Comparison of ENCODE assay signal across 1 cellular context in genomic region chr2:9578475-9579235, GRCh38.
A peak's percentile ranks its signal among the peaks of the same experiment; 100 is the strongest.
TF ChIP-seq lines count a peak whose summit lies in the region.

No MANE protein-coding gene starts in this region.

TF ChIP-seq in HepG2, 621 proteins besides CTCF, POLR2A, EP300 and RAD21 (continued from another document and continues in another):
- TF ChIP-seq ZNF749 (CRISPR knock-in tag; IDR thresholded peaks at IDR 0.05; ENCODE audit: borderline replicate concordance) = no peak
- TF ChIP-seq ZNF891 (CRISPR knock-in tag; IDR thresholded peaks at IDR 0.05) = no peak
- TF ChIP-seq RNF219 (CRISPR knock-in tag; IDR thresholded peaks at IDR 0.05) = no peak
- TF ChIP-seq SRF (IDR thresholded peaks at IDR 0.05; ENCODE audit: low read depth, low read length) = no peak
- TF ChIP-seq ZSCAN12 (CRISPR knock-in tag; IDR thresholded peaks at IDR 0.05) = no peak
- peak; percentile 61; the same call in 1 of the 2 replicates for TF ChIP-seq SP5 (CRISPR knock-in tag; IDR thresholded peaks at IDR 0.05; ENCODE audit: borderline replicate concordance, low read depth)
- TF ChIP-seq, protein P1, sequence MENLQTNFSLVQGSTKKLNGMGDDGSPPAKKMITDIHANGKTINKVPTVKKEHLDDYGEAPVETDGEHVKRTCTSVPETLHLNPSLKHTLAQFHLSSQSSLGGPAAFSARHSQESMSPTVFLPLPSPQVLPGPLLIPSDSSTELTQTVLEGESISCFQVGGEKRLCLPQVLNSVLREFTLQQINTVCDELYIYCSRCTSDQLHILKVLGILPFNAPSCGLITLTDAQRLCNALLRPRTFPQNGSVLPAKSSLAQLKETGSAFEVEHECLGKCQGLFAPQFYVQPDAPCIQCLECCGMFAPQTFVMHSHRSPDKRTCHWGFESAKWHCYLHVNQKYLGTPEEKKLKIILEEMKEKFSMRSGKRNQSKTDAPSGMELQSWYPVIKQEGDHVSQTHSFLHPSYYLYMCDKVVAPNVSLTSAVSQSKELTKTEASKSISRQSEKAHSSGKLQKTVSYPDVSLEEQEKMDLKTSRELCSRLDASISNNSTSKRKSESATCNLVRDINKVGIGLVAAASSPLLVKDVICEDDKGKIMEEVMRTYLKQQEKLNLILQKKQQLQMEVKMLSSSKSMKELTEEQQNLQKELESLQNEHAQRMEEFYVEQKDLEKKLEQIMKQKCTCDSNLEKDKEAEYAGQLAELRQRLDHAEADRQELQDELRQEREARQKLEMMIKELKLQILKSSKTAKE (CRISPR knock-in tag; IDR thresholded peaks at IDR 0.05; ENCODE audit: borderline replicate concordance) = 0 out of 2 replicates have a peak, but pooled peaks have one; percentile 38
- TF ChIP-seq ZIK1 (CRISPR knock-in tag; IDR thresholded peaks at IDR 0.05; ENCODE audit: borderline replicate concordance, low read depth) = no peak
- TF ChIP-seq ELF1 (CRISPR knock-in tag; IDR thresholded peaks at IDR 0.05) = no peak
- TF ChIP-seq ZNF598 (CRISPR knock-in tag; IDR thresholded peaks at IDR 0.05; ENCODE audit: borderline replicate concordance) = no peak
- no peak for TF ChIP-seq NKX3-1 (CRISPR knock-in tag; IDR thresholded peaks at IDR 0.05)
- no peak for TF ChIP-seq E2F2 (CRISPR knock-in tag; IDR thresholded peaks at IDR 0.05; ENCODE audit: borderline replicate concordance)
- no peak for TF ChIP-seq ZNF121 (CRISPR knock-in tag; IDR thresholded peaks at IDR 0.05)
- no peak for TF ChIP-seq SYNCRIP (IDR thresholded peaks at IDR 0.05; ENCODE audit: insufficient read depth, low read depth, low read length)
- no peak for TF ChIP-seq MEIS2 (CRISPR knock-in tag; IDR thresholded peaks at IDR 0.05)
- TF ChIP-seq ZNF644 (CRISPR knock-in tag; IDR thresholded peaks at IDR 0.05; ENCODE audit: low read depth) = no peak
- no peak for TF ChIP-seq HDAC1 (CRISPR knock-in tag; IDR thresholded peaks at IDR 0.05)
- no peak for TF ChIP-seq ZNF878 (CRISPR knock-in tag; IDR thresholded peaks at IDR 0.05)
- TF ChIP-seq ZNF619 (CRISPR knock-in tag; IDR thresholded peaks at IDR 0.05) = no peak
- no peak for TF ChIP-seq PRDM10 (CRISPR knock-in tag; IDR thresholded peaks at IDR 0.05; ENCODE audit: low read depth)
- TF ChIP-seq DPF2 (CRISPR knock-in tag; IDR thresholded peaks at IDR 0.05; ENCODE audit: borderline replicate concordance, low read depth) = no peak
- TF ChIP-seq ZBTB7B (CRISPR knock-in tag; IDR thresholded peaks at IDR 0.05) = no peak
- TF ChIP-seq PLSCR1 (CRISPR knock-in tag; IDR thresholded peaks at IDR 0.05; ENCODE audit: borderline replicate concordance) = no peak
- TF ChIP-seq SRSF1 (optimal IDR thresholded peaks at IDR 0.05; ENCODE audit: low read depth, low read length) = no peak
- TF ChIP-seq ZNF850 (CRISPR knock-in tag; conservative IDR thresholded peaks at IDR 0.05) = no peak
- TF ChIP-seq, protein P2, sequence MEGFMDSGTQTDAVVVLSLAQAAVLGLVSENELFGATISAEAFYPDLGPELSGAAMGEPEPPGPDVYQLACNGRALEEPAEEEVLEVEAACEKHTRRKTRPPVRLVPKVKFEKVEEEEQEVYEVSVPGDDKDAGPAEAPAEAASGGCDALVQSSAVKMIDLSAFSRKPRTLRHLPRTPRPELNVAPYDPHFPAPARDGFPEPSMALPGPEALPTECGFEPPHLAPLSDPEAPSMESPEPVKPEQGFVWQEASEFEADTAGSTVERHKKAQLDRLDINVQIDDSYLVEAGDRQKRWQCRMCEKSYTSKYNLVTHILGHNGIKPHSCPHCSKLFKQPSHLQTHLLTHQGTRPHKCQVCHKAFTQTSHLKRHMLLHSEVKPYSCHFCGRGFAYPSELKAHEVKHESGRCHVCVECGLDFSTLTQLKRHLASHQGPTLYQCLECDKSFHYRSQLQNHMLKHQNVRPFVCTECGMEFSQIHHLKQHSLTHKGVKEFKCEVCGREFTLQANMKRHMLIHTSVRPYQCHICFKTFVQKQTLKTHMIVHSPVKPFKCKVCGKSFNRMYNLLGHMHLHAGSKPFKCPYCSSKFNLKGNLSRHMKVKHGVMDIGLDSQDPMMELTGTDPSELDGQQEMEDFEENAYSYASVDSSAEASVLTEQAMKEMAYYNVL (CRISPR knock-in tag; IDR thresholded peaks at IDR 0.05; ENCODE audit: borderline replicate concordance) = no peak
- TF ChIP-seq ZNF746 (CRISPR knock-in tag; IDR thresholded peaks at IDR 0.05) = no peak
- TF ChIP-seq, protein P3, sequence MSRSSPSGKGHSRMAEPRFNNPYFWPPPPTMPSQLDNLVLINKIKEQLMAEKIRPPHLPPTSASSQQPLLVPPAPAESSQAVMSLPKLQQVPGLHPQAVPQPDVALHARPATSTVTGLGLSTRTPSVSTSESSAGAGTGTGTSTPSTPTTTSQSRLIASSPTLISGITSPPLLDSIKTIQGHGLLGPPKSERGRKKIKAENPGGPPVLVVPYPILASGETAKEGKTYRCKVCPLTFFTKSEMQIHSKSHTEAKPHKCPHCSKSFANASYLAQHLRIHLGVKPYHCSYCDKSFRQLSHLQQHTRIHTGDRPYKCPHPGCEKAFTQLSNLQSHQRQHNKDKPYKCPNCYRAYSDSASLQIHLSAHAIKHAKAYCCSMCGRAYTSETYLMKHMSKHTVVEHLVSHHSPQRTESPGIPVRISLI (CRISPR knock-in tag; IDR thresholded peaks at IDR 0.05; ENCODE audit: borderline replicate concordance) = no peak
- TF ChIP-seq, protein P4, sequence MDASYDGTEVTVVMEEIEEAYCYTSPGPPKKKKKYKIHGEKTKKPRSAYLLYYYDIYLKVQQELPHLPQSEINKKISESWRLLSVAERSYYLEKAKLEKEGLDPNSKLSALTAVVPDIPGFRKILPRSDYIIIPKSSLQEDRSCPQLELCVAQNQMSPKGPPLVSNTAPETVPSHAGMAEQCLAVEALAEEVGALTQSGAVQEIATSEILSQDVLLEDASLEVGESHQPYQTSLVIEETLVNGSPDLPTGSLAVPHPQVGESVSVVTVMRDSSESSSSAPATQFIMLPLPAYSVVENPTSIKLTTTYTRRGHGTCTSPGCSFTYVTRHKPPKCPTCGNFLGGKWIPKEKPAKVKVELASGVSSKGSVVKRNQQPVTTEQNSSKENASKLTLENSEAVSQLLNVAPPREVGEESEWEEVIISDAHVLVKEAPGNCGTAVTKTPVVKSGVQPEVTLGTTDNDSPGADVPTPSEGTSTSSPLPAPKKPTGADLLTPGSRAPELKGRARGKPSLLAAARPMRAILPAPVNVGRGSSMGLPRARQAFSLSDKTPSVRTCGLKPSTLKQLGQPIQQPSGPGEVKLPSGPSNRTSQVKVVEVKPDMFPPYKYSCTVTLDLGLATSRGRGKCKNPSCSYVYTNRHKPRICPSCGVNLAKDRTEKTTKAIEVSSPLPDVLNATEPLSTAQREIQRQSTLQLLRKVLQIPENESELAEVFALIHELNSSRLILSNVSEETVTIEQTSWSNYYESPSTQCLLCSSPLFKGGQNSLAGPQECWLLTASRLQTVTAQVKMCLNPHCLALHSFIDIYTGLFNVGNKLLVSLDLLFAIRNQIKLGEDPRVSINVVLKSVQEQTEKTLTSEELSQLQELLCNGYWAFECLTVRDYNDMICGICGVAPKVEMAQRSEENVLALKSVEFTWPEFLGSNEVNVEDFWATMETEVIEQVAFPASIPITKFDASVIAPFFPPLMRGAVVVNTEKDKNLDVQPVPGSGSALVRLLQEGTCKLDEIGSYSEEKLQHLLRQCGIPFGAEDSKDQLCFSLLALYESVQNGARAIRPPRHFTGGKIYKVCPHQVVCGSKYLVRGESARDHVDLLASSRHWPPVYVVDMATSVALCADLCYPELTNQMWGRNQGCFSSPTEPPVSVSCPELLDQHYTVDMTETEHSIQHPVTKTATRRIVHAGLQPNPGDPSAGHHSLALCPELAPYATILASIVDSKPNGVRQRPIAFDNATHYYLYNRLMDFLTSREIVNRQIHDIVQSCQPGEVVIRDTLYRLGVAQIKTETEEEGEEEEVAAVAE (CRISPR knock-in tag; IDR thresholded peaks at IDR 0.05; ENCODE audit: borderline replicate concordance) = no peak
- peak; percentile 37; the same call in 1 of the 2 replicates for TF ChIP-seq HDAC2 (CRISPR knock-in tag; IDR thresholded peaks at IDR 0.05)
- TF ChIP-seq LCORL (IDR thresholded peaks at IDR 0.05) = no peak
- TF ChIP-seq LCORL (CRISPR knock-in tag; IDR thresholded peaks at IDR 0.05) = peak; percentile 46; the same call in 1 of the 2 replicates
- no peak for TF ChIP-seq FOXA1 (IDR thresholded peaks at IDR 0.05)
- no peak for TF ChIP-seq FOXA1 (CRISPR knock-in tag; IDR thresholded peaks at IDR 0.05)
- TF ChIP-seq HOXD1 (CRISPR knock-in tag; IDR thresholded peaks at IDR 0.05) = no peak
- TF ChIP-seq ATF2 (CRISPR knock-in tag; IDR thresholded peaks at IDR 0.05) = 0 out of 2 replicates have a peak, but pooled peaks have one; percentile 20
- no peak for TF ChIP-seq ZSCAN5A (CRISPR knock-in tag; IDR thresholded peaks at IDR 0.05; ENCODE audit: borderline replicate concordance)
- TF ChIP-seq MXI1 (IDR thresholded peaks at IDR 0.05; ENCODE audit: borderline replicate concordance, low read depth, low read length) = no peak
- TF ChIP-seq GFI1 (CRISPR knock-in tag; IDR thresholded peaks at IDR 0.05; ENCODE audit: borderline replicate concordance) = peak; percentile 90
- TF ChIP-seq FLYWCH1 (CRISPR knock-in tag; IDR thresholded peaks at IDR 0.05) = no peak
